In genomic region chr11:99432677-99433076, GRCh38 we compare ENCODE assay signal across 18 cellular contexts.
"Had no signal": no experiment of that assay in that cellular context is flagged by ENCODE, and none has a peak within 500 bp of the region (broad histone marks: within the 10 kb centered on the region; RNA-seq: fewer than 3 reads in every experiment).

No MANE protein-coding gene starts in this region.

- H3K4me1 Mint-ChIP-seq: memory B cell; stimulated activated naive B cell treated with anti-CD40 and anti-IgM and Interleukin-4, amounts not matched to agents 10 μg/mL and 1 μg/mL and 100 μg/mL, for 72 hours had no signal

- H3K4me3 ChIP-seq: breast epithelium, left ventricle myocardium inferior, psoas muscle, transverse colon had no signal

- H3K9me3 ChIP-seq: breast epithelium, left ventricle myocardium inferior, psoas muscle, transverse colon had no signal

- H3K4me3 Mint-ChIP-seq: activated CD4-positive, alpha-beta memory T cell treated with anti-CD3 and anti-CD28 coated beads for 36 hours; activated naive CD8-positive, alpha-beta T cell; endodermal cell; memory B cell; natural killer cell treated with Interleukin-12 subunit alpha and Interleukin-12 subunit beta and Interleukin-15 and Interleukin-18, amount 100 ng/mL, for 72 hours; stimulated activated naive B cell treated with anti-CD40 and anti-IgM and Interleukin-4, amounts not matched to agents 10 μg/mL and 1 μg/mL and 100 μg/mL, for 72 hours had no signal

- H3K27ac Mint-ChIP-seq: activated CD4-positive, alpha-beta memory T cell treated with anti-CD3 and anti-CD28 coated beads for 36 hours; activated naive CD8-positive, alpha-beta T cell; endodermal cell; memory B cell; natural killer cell treated with Interleukin-12 subunit alpha and Interleukin-12 subunit beta and Interleukin-15 and Interleukin-18, amount 100 ng/mL, for 72 hours; stimulated activated naive B cell treated with anti-CD40 and anti-IgM and Interleukin-4, amounts not matched to agents 10 μg/mL and 1 μg/mL and 100 μg/mL, for 72 hours had no signal

- H3K27me3 ChIP-seq: breast epithelium, transverse colon had no signal

- H3K27ac ChIP-seq: breast epithelium, left ventricle myocardium inferior, psoas muscle, transverse colon had no signal

- H3K36me3 ChIP-seq: breast epithelium, left ventricle myocardium inferior, transverse colon had no signal

- H3K9me3 Mint-ChIP-seq: endodermal cell had no signal

- H3K4me1 ChIP-seq: breast epithelium, left ventricle myocardium inferior, psoas muscle, transverse colon had no signal

- H3K27me3 Mint-ChIP-seq: activated CD4-positive, alpha-beta memory T cell treated with anti-CD3 and anti-CD28 coated beads for 36 hours; activated naive CD8-positive, alpha-beta T cell; memory B cell; natural killer cell treated with Interleukin-12 subunit alpha and Interleukin-12 subunit beta and Interleukin-15 and Interleukin-18, amount 100 ng/mL, for 72 hours; stimulated activated naive B cell treated with anti-CD40 and anti-IgM and Interleukin-4, amounts not matched to agents 10 μg/mL and 1 μg/mL and 100 μg/mL, for 72 hours had no signal

- DNase-seq: activated CD4-positive, alpha-beta memory T cell treated with anti-CD3 and anti-CD28 coated beads for 36 hours; activated gamma-delta T cell; activated T-cell treated with anti-CD3 and anti-CD28 coated beads, Interleukin-2, amount 50 U/mL, for 48 hours; dermis blood vessel endothelial cell; endodermal cell; erythroblast; kidney; left ventricle myocardium inferior; psoas muscle; stimulated activated CD4-positive, alpha-beta T cell treated with anti-CD3 and anti-CD28 coated beads, Interleukin-2, amount 100 ng/mL, for 24 hours; stimulated activated naive B cell treated with anti-CD40 and anti-IgM and Interleukin-4, amounts not matched to agents 10 μg/mL and 1 μg/mL and 100 μg/mL, for 72 hours; substantia nigra; transverse colon had no signal

- ATAC-seq: natural killer cell treated with Interleukin-12 subunit alpha and Interleukin-12 subunit beta and Interleukin-15 and Interleukin-18, amount 100 ng/mL, for 72 hours; psoas muscle; sciatic nerve; stimulated activated naive B cell treated with anti-CD40 and anti-IgM and Interleukin-4, amounts not matched to agents 10 μg/mL and 1 μg/mL and 100 μg/mL, for 72 hours had no signal

- H3K36me3 Mint-ChIP-seq: activated CD4-positive, alpha-beta memory T cell treated with anti-CD3 and anti-CD28 coated beads for 36 hours; activated naive CD8-positive, alpha-beta T cell; memory B cell; stimulated activated naive B cell treated with anti-CD40 and anti-IgM and Interleukin-4, amounts not matched to agents 10 μg/mL and 1 μg/mL and 100 μg/mL, for 72 hours had no signal
